In the genomic region with DNA sequence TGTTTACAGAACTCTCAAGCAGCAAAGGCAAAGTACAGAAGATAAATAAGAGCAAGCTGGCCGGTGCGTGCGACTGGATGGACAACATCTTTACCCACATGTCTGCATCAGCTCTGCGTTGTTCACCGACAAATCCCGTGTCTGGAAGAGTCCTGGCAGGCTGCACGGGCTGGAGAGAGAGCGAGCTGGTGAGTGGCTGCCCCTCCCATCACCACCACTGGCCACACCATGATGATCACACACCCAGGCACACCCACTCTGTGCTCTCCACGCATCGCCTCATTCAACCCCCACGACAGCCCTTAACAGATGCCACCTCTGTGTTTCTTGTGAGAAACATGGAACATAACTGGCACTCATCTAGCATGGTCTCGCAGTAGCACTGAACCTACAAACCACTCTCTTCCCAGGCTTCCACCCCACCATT, we compare ENCODE assay signal across 11 cellular contexts. TPM values are rescaled to one million over a fixed set of nuclear protein-coding genes. Genes with fewer than 3 reads are reported as not detected.
A peak's percentile ranks its signal among the peaks of the same experiment; 100 is the strongest.
DNase-seq lines count a peak whose midpoint lies in the region; ATAC-seq and TF ChIP-seq lines count a peak whose summit lies in the region.
"Had no signal": no experiment of that assay in that cellular context is flagged by ENCODE, and none has a peak within 500 bp of the region (broad histone marks: within the 10 kb centered on the region; RNA-seq: fewer than 3 reads in every experiment).

No MANE protein-coding gene starts in this region.

- peaks cover 22 to 33% of the 10 kb centered on the region in 2 donors for H3K4me1 ChIP-seq in thyroid gland

- no peak for TF ChIP-seq CTCF in activated CD8-positive, alpha-beta T cell treated with anti-CD3 and anti-CD28 coated beads for 36 hours (IDR thresholded peaks at IDR 0.05)
- no peak for TF ChIP-seq CTCF in thyroid gland (IDR thresholded peaks at IDR 0.05)

- peaks cover 41% of the 10 kb centered on the region for H3K4me1 Mint-ChIP-seq in activated CD8-positive, alpha-beta T cell treated with anti-CD3 and anti-CD28 coated beads for 36 hours (ENCODE audit: low read depth)
- peaks cover 37% of the 10 kb centered on the region for H3K4me1 Mint-ChIP-seq in activated CD8-positive, alpha-beta T cell treated with anti-CD3 and anti-CD28 coated beads, Interleukin-2, amount 10 ng/mL, durations not matched to agents 7 days and 5 days (ENCODE audit: low read depth)

- no peaks in the 10 kb centered on the region for H3K36me3 ChIP-seq in thyroid gland

- no peak for TF ChIP-seq POLR2A in thyroid gland (IDR thresholded peaks at IDR 0.05)

- intact Hi-C loops in activated CD8-positive, alpha-beta T cell treated with anti-CD3 and anti-CD28 coated beads for 36 hours (cut with micrococcal nuclease), result no loop called here
- intact Hi-C loops in left colon (cut with DNase I, micrococcal nuclease), result no loop called here
- intact Hi-C loops in thyroid gland (cut with DNase I), result no loop called here

- DNase-seq in activated CD8-positive, alpha-beta T cell treated with anti-CD3 and anti-CD28 coated beads for 36 hours, result no peak
- no peak for DNase-seq in activated CD8-positive, alpha-beta T cell treated with anti-CD3 and anti-CD28 coated beads, Interleukin-2, amount 10 ng/mL, durations not matched to agents 7 days and 5 days
- DNase-seq in amniotic stem cell (lab: John Stamatoyannopoulos, UW) (peak; percentile 59), left colon (peak; percentile 71 to 78), thyroid gland (peak; percentile 82 to 85), NAMALWA (ENCODE audit: low spot score) (no peak)
- no peak for DNase-seq in stimulated activated CD4-positive, alpha-beta T cell treated with anti-CD3 and anti-CD28 coated beads, Interleukin-2, amount 100 ng/mL, for 24 hours
- DNase-seq: activated CD4-positive, alpha-beta T cell treated with anti-CD3 and anti-CD28 coated beads, Interleukin-2, amount 50 U/mL, for 4 hours; brain microvascular endothelial cell; KG1 had no signal

- no peaks in the 10 kb centered on the region for H3K9me3 Mint-ChIP-seq in activated CD8-positive, alpha-beta T cell treated with anti-CD3 and anti-CD28 coated beads for 36 hours
- no peaks in the 10 kb centered on the region for H3K9me3 Mint-ChIP-seq in activated CD8-positive, alpha-beta T cell treated with anti-CD3 and anti-CD28 coated beads, Interleukin-2, amount 10 ng/mL, durations not matched to agents 7 days and 5 days (ENCODE audit: insufficient read depth)

- ATAC-seq in activated CD8-positive, alpha-beta T cell treated with anti-CD3 and anti-CD28 coated beads for 36 hours, result no peak
- no peak for ATAC-seq in activated CD8-positive, alpha-beta T cell treated with anti-CD3 and anti-CD28 coated beads, Interleukin-2, amount 10 ng/mL, durations not matched to agents 7 days and 5 days
- peak; percentile 95 for ATAC-seq in left colon
- ATAC-seq in GM19467 (IDR thresholded peaks at IDR 0.05; ENCODE audit: unreplicated experiment), result no peak

- no peaks in the 10 kb centered on the region for H3K27me3 Mint-ChIP-seq in activated CD8-positive, alpha-beta T cell treated with anti-CD3 and anti-CD28 coated beads for 36 hours
- H3K27me3 Mint-ChIP-seq in activated CD8-positive, alpha-beta T cell treated with anti-CD3 and anti-CD28 coated beads, Interleukin-2, amount 10 ng/mL, durations not matched to agents 7 days and 5 days (ENCODE audit: low read depth), result no peaks in the 10 kb centered on the region

- no peak overlapping the region for H3K4me3 ChIP-seq in thyroid gland (replicated peaks in 1 of 3)

- peak overlapping the region; percentile 20 for H3K27ac Mint-ChIP-seq in activated CD8-positive, alpha-beta T cell treated with anti-CD3 and anti-CD28 coated beads for 36 hours
- no peak overlapping the region for H3K27ac Mint-ChIP-seq in activated CD8-positive, alpha-beta T cell treated with anti-CD3 and anti-CD28 coated beads, Interleukin-2, amount 10 ng/mL, durations not matched to agents 7 days and 5 days

- H3K36me3 Mint-ChIP-seq in activated CD8-positive, alpha-beta T cell treated with anti-CD3 and anti-CD28 coated beads for 36 hours (ENCODE audit: low read depth), result peaks cover 27% of the 10 kb centered on the region
- peaks cover 30% of the 10 kb centered on the region for H3K36me3 Mint-ChIP-seq in activated CD8-positive, alpha-beta T cell treated with anti-CD3 and anti-CD28 coated beads, Interleukin-2, amount 10 ng/mL, durations not matched to agents 7 days and 5 days (ENCODE audit: low read depth)

- no peaks in the 10 kb centered on the region for H3K27me3 ChIP-seq in thyroid gland
- H3K27me3 ChIP-seq: brain microvascular endothelial cell had no signal

- POLR2A ChIA-PET in activated CD8-positive, alpha-beta T cell treated with anti-CD3 and anti-CD28 coated beads for 36 hours (lab: Charles Lee), result interaction anchor here (1.2 to 2.3 kb wide), 2 partner anchors 8 to 9 kb away, joined by 3 to 16 read pairs; no protein-coding TSS in a partner anchor
- POLR2A ChIA-PET in activated CD8-positive, alpha-beta T cell treated with anti-CD3 and anti-CD28 coated beads, Interleukin-2, amount 10 ng/mL, durations not matched to agents 7 days and 5 days (lab: Charles Lee), result no interaction called here

- H3K27ac ChIP-seq in thyroid gland, result no peak overlapping the region
- H3K27ac ChIP-seq: brain microvascular endothelial cell had no signal

- WGBS in thyroid gland, 2 donors, result 19 to 40% methylated on average over 10 to 12 of the region's 12 CpGs

- CTCF ChIA-PET in activated CD8-positive, alpha-beta T cell treated with anti-CD3 and anti-CD28 coated beads for 36 hours (lab: Charles Lee), result interaction anchor here (1.1 to 1.6 kb wide), 2 partner anchors 15 to 41 kb away, joined by 3 to 5 read pairs; no protein-coding TSS in a partner anchor
- CTCF ChIA-PET in activated CD8-positive, alpha-beta T cell treated with anti-CD3 and anti-CD28 coated beads, Interleukin-2, amount 10 ng/mL, durations not matched to agents 7 days and 5 days (lab: Charles Lee), result no interaction called here

- no peaks in the 10 kb centered on the region for H3K9me3 ChIP-seq in thyroid gland

- H3K4me3 Mint-ChIP-seq in activated CD8-positive, alpha-beta T cell treated with anti-CD3 and anti-CD28 coated beads for 36 hours, result no peak overlapping the region
- H3K4me3 Mint-ChIP-seq in activated CD8-positive, alpha-beta T cell treated with anti-CD3 and anti-CD28 coated beads, Interleukin-2, amount 10 ng/mL, durations not matched to agents 7 days and 5 days, result no peak overlapping the region

RNA-seq across cellular contexts. Expression of gene ANKRD11, which starts 59.2 kb away (rescaled TPM):
- 100 to 1,000 TPM; 145 to 147 TPM for total RNA-seq in activated CD8-positive, alpha-beta T cell treated with anti-CD3 and anti-CD28 coated beads for 36 hours
- total RNA-seq in activated CD8-positive, alpha-beta T cell treated with anti-CD3 and anti-CD28 coated beads, Interleukin-2, amount 10 ng/mL, durations not matched to agents 7 days and 5 days, result 100 to 1,000 TPM; 157 to 175 TPM
- total RNA-seq in left colon (100 to 1,000 TPM in 1 of 2 donors, 10 to 100 TPM in 1; 82.5 to 135 TPM), thyroid gland (10 to 100 TPM; 62.1 to 90.4 (median 75.0) TPM)

Comparison
In these comparisons a context has a peak if more than half of its experiments do, and no peak if none do; other contexts are left out.
1. DNase-seq: peak in amniotic stem cell (single experiment), left colon (2 of 2) and thyroid gland (2 of 2); none in activated CD8-positive, alpha-beta T cell treated with anti-CD3 and anti-CD28 coated beads for 36 hours (single experiment), activated CD8-positive, alpha-beta T cell treated with anti-CD3 and anti-CD28 coated beads, Interleukin-2, amount 10 ng/mL, durations not matched to agents 7 days and 5 days (single experiment), NAMALWA (single experiment) and stimulated activated CD4-positive, alpha-beta T cell treated with anti-CD3 and anti-CD28 coated beads, Interleukin-2, amount 100 ng/mL, for 24 hours (0 of 2).